ENCODE assay signal across 20 cellular contexts in the genomic region with DNA sequence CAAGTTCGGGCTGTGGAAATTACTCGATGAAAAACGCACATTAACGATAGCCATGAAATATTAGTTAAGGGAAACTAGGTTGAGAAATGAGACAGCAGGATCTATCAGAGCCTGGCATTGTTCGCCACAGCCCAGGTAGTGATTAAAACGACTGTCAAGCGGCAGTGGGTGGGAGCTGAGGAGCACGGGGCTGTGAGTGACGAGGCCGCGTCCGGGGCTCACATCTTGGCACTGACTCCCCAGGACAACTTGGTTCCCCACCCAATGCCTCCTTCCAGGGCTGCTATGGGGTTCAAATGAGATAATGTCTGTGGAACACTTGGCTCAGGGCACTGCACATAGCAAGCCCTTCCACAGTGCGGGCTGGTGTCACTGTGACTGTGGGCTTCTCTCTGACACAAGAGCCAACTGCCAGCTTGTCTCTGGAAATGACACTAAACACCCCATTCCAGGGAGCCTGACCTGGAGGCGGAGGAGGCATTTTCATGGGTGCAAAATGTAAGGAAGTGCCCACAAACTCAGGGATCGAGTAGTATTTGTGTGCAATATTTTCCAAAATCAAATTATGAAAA.
"Had no signal": no experiment of that assay in that cellular context is flagged by ENCODE, and none has a peak within 500 bp of the region (broad histone marks: within the 10 kb centered on the region; RNA-seq: fewer than 3 reads in every experiment).

No MANE protein-coding gene starts in this region.

- H3K79me2 ChIP-seq: parathyroid adenoma had no signal

- H3K27me3 ChIP-seq: ascending aorta, right lobe of liver had no signal

- H3K4me1 ChIP-seq: ascending aorta, breast epithelium, parathyroid adenoma, tibial nerve had no signal

- H3K9ac ChIP-seq: parathyroid adenoma had no signal

- H3K27ac ChIP-seq: ascending aorta, breast epithelium, parathyroid adenoma, right lobe of liver, tibial nerve, WERI-Rb-1 had no signal

- H2AFZ ChIP-seq: parathyroid adenoma had no signal

- H3K4me3 ChIP-seq: ascending aorta, breast epithelium, mucosa of descending colon, right lobe of liver, tibial nerve had no signal

- ATAC-seq: activated T-cell treated with anti-CD3 and anti-CD28 coated beads, Interleukin-2, amount 50 U/mL, for 72 hours; esophagus mucosa; mucosa of descending colon had no signal

- H3K9me3 ChIP-seq: ascending aorta, breast epithelium, mucosa of descending colon, right lobe of liver, tibial nerve had no signal

- H3K4me3 Mint-ChIP-seq: activated T-cell treated with anti-CD3 and anti-CD28 coated beads, Interleukin-2, amount 50 U/mL, for 72 hours; memory B cell; naive B cell; stimulated activated naive CD8-positive, alpha-beta T cell treated with anti-CD3 and anti-CD28 coated beads, Interleukin-15, Interleukin-2, amounts not matched to agents 100 ng/mL and 50 ng/mL, for 24 hours had no signal

- H3K36me3 ChIP-seq: breast epithelium, right lobe of liver had no signal

- H3K27ac Mint-ChIP-seq: activated T-cell treated with anti-CD3 and anti-CD28 coated beads, Interleukin-2, amount 50 U/mL, for 72 hours; memory B cell; naive B cell; stimulated activated naive CD8-positive, alpha-beta T cell treated with anti-CD3 and anti-CD28 coated beads, Interleukin-15, Interleukin-2, amounts not matched to agents 100 ng/mL and 50 ng/mL, for 24 hours had no signal

- DNase-seq: activated CD4-positive, alpha-beta T cell treated with anti-CD3 and anti-CD28 coated beads for 1 hour; activated CD4-positive, alpha-beta T cell treated with anti-CD3 and anti-CD28 coated beads, Interleukin-2, amount 50 U/mL, for 4 hours; activated effector memory CD4-positive, alpha-beta T cell treated with anti-CD3 and anti-CD28 coated beads, Interleukin-2, amount 50 U/mL, for 16 hours; activated naive CD4-positive, alpha-beta T cell treated with anti-CD3 and anti-CD28 coated beads, Interleukin-2, amount 50 U/mL, for 16 hours; activated T-cell treated with anti-CD3 and anti-CD28 coated beads, Interleukin-2, amount 50 U/mL, for 72 hours; effector CD4-positive, alpha-beta T cell; mucosa of descending colon; naive B cell; small intestine; stimulated activated CD4-positive, alpha-beta T cell treated with anti-CD3 and anti-CD28 coated beads, Interleukin-15, amount 100 ng/mL, for 24 hours; stimulated activated CD4-positive, alpha-beta T cell treated with anti-CD3 and anti-CD28 coated beads, Interleukin-2, amount 100 ng/mL, for 48 hours; WERI-Rb-1 had no signal

- H3K9me3 Mint-ChIP-seq: activated T-cell treated with anti-CD3 and anti-CD28 coated beads, Interleukin-2, amount 50 U/mL, for 72 hours; memory B cell; naive B cell; stimulated activated naive CD8-positive, alpha-beta T cell treated with anti-CD3 and anti-CD28 coated beads, Interleukin-15, Interleukin-2, amounts not matched to agents 100 ng/mL and 50 ng/mL, for 24 hours had no signal

- H3K36me3 Mint-ChIP-seq: naive B cell had no signal
